11 cellular contexts compared by ENCODE assay signal in genomic region chr18:48782381-48782841, GRCh38.
DNase-seq lines count a peak whose midpoint lies in the region; ATAC-seq and TF ChIP-seq lines count a peak whose summit lies in the region.
"Had no signal": no experiment of that assay in that cellular context is flagged by ENCODE, and none has a peak within 500 bp of the region (broad histone marks: within the 10 kb centered on the region; RNA-seq: fewer than 3 reads in every experiment).

No MANE protein-coding gene starts in this region.

- WGBS in adipose tissue, 3 donors: 66 to 85% (median 82%) methylated on average over 10 of the region's 10 CpGs
- WGBS in psoas muscle, 3 donors: 27 to 51% (median 32%) methylated on average over 10 of the region's 10 CpGs

- H3K4me3 ChIP-seq in psoas muscle: no peak overlapping the region

- no peaks in the 10 kb centered on the region for H3K36me3 ChIP-seq in psoas muscle (ENCODE audit: insufficient read depth in 1 of 2, low read depth in 1 of 2)

- no peaks in the 10 kb centered on the region for H3K27me3 ChIP-seq in psoas muscle (ENCODE audit: insufficient read depth in 3 of 3, low read length in 2 of 3)

- no peak for TF ChIP-seq CTCF in psoas muscle (IDR thresholded peaks at IDR 0.05)

- no peaks in the 10 kb centered on the region for H3K9me3 ChIP-seq in psoas muscle

- DNase-seq in AG08395 (ENCODE audit: low spot score): peak; percentile 30
- peak; percentile 33 for DNase-seq in hepatic stellate cell (ENCODE audit: low spot score)
- DNase-seq in psoas muscle: peak; percentile 76 to 84
- no peak for DNase-seq in NCI-H146 treated with DMSO at 0.1 percent for 48 hours (lab: John Stamatoyannopoulos, UW; ENCODE audit: unreplicated experiment)
- DNase-seq in Kasumi-1 (lab: John Stamatoyannopoulos, UW): no peak
- DNase-seq in AML-193 (lab: John Stamatoyannopoulos, UW): no peak
- DNase-seq: GF-D8; NCI-H1930; stimulated activated naive CD8-positive, alpha-beta T cell treated with anti-CD3 and anti-CD28 coated beads, Interleukin-15, Interleukin-2, amounts not matched to agents 100 U/mL and 50 U/mL, for 24 hours had no signal

- ATAC-seq in psoas muscle (peak; percentile 84 to 88 (median 84)), HG02571 (IDR thresholded peaks at IDR 0.05; ENCODE audit: unreplicated experiment) (no peak)
- ATAC-seq: stimulated activated naive CD8-positive, alpha-beta T cell treated with anti-CD3 and anti-CD28 coated beads, Interleukin-15, Interleukin-2, amounts not matched to agents 100 U/mL and 50 U/mL, for 24 hours had no signal

- H3K4me1 ChIP-seq in psoas muscle: peaks cover 53% of the 10 kb centered on the region

- H3K27ac ChIP-seq in adipose tissue (ENCODE audit: low read depth, low read length) (peak overlapping the region; percentile 4), psoas muscle (peak overlapping the region; percentile 74)

- intact Hi-C loops in psoas muscle (cut with DNase I): loop anchor here in 1 of 2 donors (5.0 kb wide), 1 partner anchor 155 kb away; no protein-coding TSS in a partner anchor

Comparison
In these comparisons a context has a peak if more than half of its experiments do, and no peak if none do; other contexts are left out.
1. DNase-seq: peak in AG08395 (single experiment), hepatic stellate cell (single experiment) and psoas muscle (2 of 2); none in NCI-H146 treated with DMSO at 0.1 percent for 48 hours (single experiment), Kasumi-1 (0 of 2) and AML-193 (0 of 2).